Comparison of ENCODE assay signal across 1 cellular context in genomic region chr4:10734697-10735096, GRCh38.
A peak's percentile ranks its signal among the peaks of the same experiment; 100 is the strongest.
TF ChIP-seq lines count a peak whose summit lies in the region.

No MANE protein-coding gene starts in this region.

TF ChIP-seq in GM12878, 131 proteins besides CTCF, POLR2A, EP300 and RAD21:
- TF ChIP-seq ATF3 (IDR thresholded peaks at IDR 0.05; ENCODE audit: borderline replicate concordance, extremely low read depth, low read depth, low read length) (no peak), CREM (IDR thresholded peaks at IDR 0.05; ENCODE audit: low read depth) (0 out of 2 replicates have a peak, but pooled peaks have one; percentile 12), NBN (IDR thresholded peaks at IDR 0.05) (no peak), BCL11A (IDR thresholded peaks at IDR 0.05; ENCODE audit: low read depth, low read length) (no peak), ETV6 (conservative IDR thresholded peaks at IDR 0.05 in 1 of 2, IDR thresholded peaks at IDR 0.05 in 1 of 2; ENCODE audit: borderline replicate concordance in 1 of 2, low read depth in 1 of 2) (no peak), CHD1 (IDR thresholded peaks at IDR 0.05; ENCODE audit: low read depth, low read length) (no peak), IRF3 (IDR thresholded peaks at IDR 0.05) (no peak), ATF7 (IDR thresholded peaks at IDR 0.05; ENCODE audit: low read depth) (0 out of 2 replicates have a peak, but pooled peaks have one; percentile 13), KLF5 (IDR thresholded peaks at IDR 0.05; ENCODE audit: partially characterized antibody) (no peak), ESRRA (IDR thresholded peaks at IDR 0.05; ENCODE audit: low read length) (no peak), NR2F1 (conservative IDR thresholded peaks at IDR 0.05) (no peak), PAX5 (IDR thresholded peaks at IDR 0.05; ENCODE audit: borderline replicate concordance, low read depth, low read length) (no peak), EGR1 (IDR thresholded peaks at IDR 0.05; ENCODE audit: borderline replicate concordance in 1 of 2, low read depth in 2 of 2, low read length in 2 of 2) (peak in 1 of 2 experiments; percentile 71; a peak in 2 of 3 replicates), BACH1 (IDR thresholded peaks at IDR 0.05; ENCODE audit: borderline replicate concordance) (no peak), POU2F2 (IDR thresholded peaks at IDR 0.05; ENCODE audit: borderline replicate concordance, low read depth, low read length) (no peak), IKZF2 (IDR thresholded peaks at IDR 0.05) (peak in 1 of 2 experiments; percentile 34; a peak in 2 of 4 replicates), ASH2L (IDR thresholded peaks at IDR 0.05; ENCODE audit: borderline replicate concordance, low read depth) (no peak), TBL1XR1 (IDR thresholded peaks at IDR 0.05; ENCODE audit: low read depth, low read length) (no peak), TCF3 (IDR thresholded peaks at IDR 0.05; ENCODE audit: borderline replicate concordance, insufficient read depth, low read depth, low read length) (peak; percentile 64; the same call in 1 of the 2 replicates), MTA2 (IDR thresholded peaks at IDR 0.05; ENCODE audit: low read depth) (peak; percentile 50; the same call in 1 of the 2 replicates), IKZF1 (conservative IDR thresholded peaks at IDR 0.05) (peak; percentile 54), RAD51 (IDR thresholded peaks at IDR 0.05) (peak; percentile 49; the same call in 1 of the 2 replicates), TCF12 (IDR thresholded peaks at IDR 0.05; ENCODE audit: low read depth, low read length) (peak; percentile 72; the same call in 1 of the 2 replicates), BHLHE40 (IDR thresholded peaks at IDR 0.05; ENCODE audit: borderline replicate concordance in 1 of 2, low read depth in 2 of 2, low read length in 1 of 2) (peak; percentile 35 to 72; a peak in 2 of 4 replicates), HDAC2 (IDR thresholded peaks at IDR 0.05) (no peak)
- TF ChIP-seq, protein P1, sequence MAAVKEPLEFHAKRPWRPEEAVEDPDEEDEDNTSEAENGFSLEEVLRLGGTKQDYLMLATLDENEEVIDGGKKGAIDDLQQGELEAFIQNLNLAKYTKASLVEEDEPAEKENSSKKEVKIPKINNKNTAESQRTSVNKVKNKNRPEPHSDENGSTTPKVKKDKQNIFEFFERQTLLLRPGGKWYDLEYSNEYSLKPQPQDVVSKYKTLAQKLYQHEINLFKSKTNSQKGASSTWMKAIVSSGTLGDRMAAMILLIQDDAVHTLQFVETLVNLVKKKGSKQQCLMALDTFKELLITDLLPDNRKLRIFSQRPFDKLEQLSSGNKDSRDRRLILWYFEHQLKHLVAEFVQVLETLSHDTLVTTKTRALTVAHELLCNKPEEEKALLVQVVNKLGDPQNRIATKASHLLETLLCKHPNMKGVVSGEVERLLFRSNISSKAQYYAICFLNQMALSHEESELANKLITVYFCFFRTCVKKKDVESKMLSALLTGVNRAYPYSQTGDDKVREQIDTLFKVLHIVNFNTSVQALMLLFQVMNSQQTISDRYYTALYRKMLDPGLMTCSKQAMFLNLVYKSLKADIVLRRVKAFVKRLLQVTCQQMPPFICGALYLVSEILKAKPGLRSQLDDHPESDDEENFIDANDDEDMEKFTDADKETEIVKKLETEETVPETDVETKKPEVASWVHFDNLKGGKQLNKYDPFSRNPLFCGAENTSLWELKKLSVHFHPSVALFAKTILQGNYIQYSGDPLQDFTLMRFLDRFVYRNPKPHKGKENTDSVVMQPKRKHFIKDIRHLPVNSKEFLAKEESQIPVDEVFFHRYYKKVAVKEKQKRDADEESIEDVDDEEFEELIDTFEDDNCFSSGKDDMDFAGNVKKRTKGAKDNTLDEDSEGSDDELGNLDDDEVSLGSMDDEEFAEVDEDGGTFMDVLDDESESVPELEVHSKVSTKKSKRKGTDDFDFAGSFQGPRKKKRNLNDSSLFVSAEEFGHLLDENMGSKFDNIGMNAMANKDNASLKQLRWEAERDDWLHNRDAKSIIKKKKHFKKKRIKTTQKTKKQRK (IDR thresholded peaks at IDR 0.05; ENCODE audit: low read depth, low read length): no peak
